ENCODE assay signal across 1 cellular context in genomic region chr6:134674562-134674961, GRCh38.
TF ChIP-seq lines count a peak whose summit lies in the region.

No MANE protein-coding gene starts in this region.

TF ChIP-seq in HepG2, 621 proteins besides CTCF, POLR2A, EP300 and RAD21 (continued from another document):
- TF ChIP-seq ZNF503 (CRISPR knock-in tag; IDR thresholded peaks at IDR 0.05), result no peak
- no peak for TF ChIP-seq SOX6 (IDR thresholded peaks at IDR 0.05)
- TF ChIP-seq SOX6 (CRISPR knock-in tag; IDR thresholded peaks at IDR 0.05), result peak; percentile 22; the same call in 1 of the 2 replicates
- 0 out of 2 replicates have a peak, but pooled peaks have one; percentile 18 for TF ChIP-seq CEBPG (CRISPR knock-in tag; IDR thresholded peaks at IDR 0.05)
- no peak for TF ChIP-seq SOX13 (IDR thresholded peaks at IDR 0.05)
- TF ChIP-seq SOX13 (CRISPR knock-in tag; conservative IDR thresholded peaks at IDR 0.05 in 1 of 2, IDR thresholded peaks at IDR 0.05 in 1 of 2), result peak in 1 of 2 experiments; percentile 24; a peak in 1 of 4 replicates
